ENCODE assay signal across 18 cellular contexts in the genomic region with DNA sequence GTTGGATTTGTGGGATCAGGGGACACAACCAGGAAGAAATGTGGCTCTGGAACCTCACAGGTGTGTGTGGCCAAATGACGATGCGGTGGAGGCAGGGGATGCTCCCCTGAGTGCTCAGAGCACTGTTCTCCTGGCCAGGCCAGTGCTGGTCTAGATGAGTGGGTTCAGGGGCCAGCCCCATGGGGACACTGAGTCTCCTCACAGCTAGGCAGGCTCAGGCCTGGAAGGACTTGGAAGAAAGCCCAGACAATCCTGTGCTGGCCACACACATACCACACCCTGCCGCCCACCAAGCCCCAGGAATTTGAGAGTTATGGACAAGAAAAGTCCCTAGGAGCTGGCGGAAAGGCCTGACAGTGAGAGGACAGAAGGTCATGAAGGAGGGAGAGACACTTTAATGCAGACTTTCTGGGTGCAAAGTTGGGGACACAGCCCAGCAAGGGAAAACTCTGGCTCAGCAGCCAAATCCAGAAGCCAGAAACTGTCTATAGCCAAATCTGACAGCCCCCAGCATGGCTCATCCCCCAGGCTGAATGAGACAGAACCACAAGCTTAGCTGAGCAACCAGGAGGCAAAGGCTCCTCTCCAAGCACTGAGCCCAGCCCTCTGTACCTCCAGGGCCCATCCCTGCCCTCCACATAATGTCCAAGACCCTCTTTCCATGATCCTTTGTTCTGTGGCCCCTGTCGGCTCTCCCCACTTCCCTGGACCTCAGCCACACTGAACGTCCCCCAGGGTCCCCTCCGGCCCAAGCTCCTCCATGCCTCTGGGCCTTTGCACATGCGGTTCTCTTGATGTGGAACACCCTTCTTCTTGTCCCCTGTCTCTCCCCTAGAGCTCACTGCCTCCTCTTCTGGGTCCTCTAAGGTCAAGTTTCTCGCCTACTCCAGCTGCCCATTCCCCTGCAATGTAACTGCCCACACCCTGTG. TPM values are rescaled to one million over a fixed set of nuclear protein-coding genes. Genes with fewer than 3 reads are reported as not detected.
DNase-seq lines count a peak whose midpoint lies in the region; ATAC-seq and TF ChIP-seq lines count a peak whose summit lies in the region.
"Had no signal": no experiment of that assay in that cellular context is flagged by ENCODE, and none has a peak within 500 bp of the region (broad histone marks: within the 10 kb centered on the region; RNA-seq: fewer than 3 reads in every experiment).

No MANE protein-coding gene starts in this region.

- DNase-seq in ELR (ENCODE audit: low read depth) (peak; percentile 55), RWPE1 (ENCODE audit: low spot score) (no peak), fibroblast of lung (ENCODE audit: low read depth in 2 of 2) (peak; percentile 28 to 89), renal cortical epithelial cell (ENCODE audit: low read depth) (peak; percentile 73), A673 (ENCODE audit: low spot score) (no peak), NCI-H345 treated with DMSO at 0.1 percent for 48 hours (lab: John Stamatoyannopoulos, UW; ENCODE audit: unreplicated experiment) (no peak)
- no peak for DNase-seq in stimulated activated CD4-positive, alpha-beta T cell treated with anti-CD3 and anti-CD28 coated beads, Interleukin-4, amount 100 ng/mL, for 4 hours
- DNase-seq: activated CD4-positive, alpha-beta memory T cell treated with anti-CD3 and anti-CD28 coated beads, Interleukin-2, amount 10 ng/mL, durations not matched to agents 7 days and 5 days; activated naive CD4-positive, alpha-beta T cell; CD4-positive, alpha-beta memory T cell; MV-4-11; NCI-H345; retina; testis had no signal

- no peak for ATAC-seq in GM21528 (IDR thresholded peaks at IDR 0.05; ENCODE audit: low FRiP score, unreplicated experiment)
- ATAC-seq: esophagus mucosa had no signal

- no peaks in the 10 kb centered on the region for H3K9me3 ChIP-seq in fibroblast of lung (ENCODE audit: control insufficient read depth, insufficient read depth, low read depth, low read length)
- H3K9me3 ChIP-seq in A673 (ENCODE audit: low read depth, low read length, poor library complexity, severe bottlenecking), result no peaks in the 10 kb centered on the region
- H3K9me3 ChIP-seq: testis had no signal

- H3K27me3 ChIP-seq in fibroblast of lung (ENCODE audit: control insufficient read depth, insufficient read depth, low read length), result peaks cover 4% of the 10 kb centered on the region
- H3K27me3 ChIP-seq in A673 (replicated peaks; ENCODE audit: insufficient read depth, low read depth, low read length, poor library complexity), result peaks cover 34% of the 10 kb centered on the region
- H3K27me3 ChIP-seq: testis had no signal

- no peak overlapping the region for H2AFZ ChIP-seq in fibroblast of lung (ENCODE audit: low read length)
- H2AFZ ChIP-seq: PC-9 had no signal

- no TSS peak for BruUV-seq in A673 (replicated peaks; lab: Mats Ljungman, UMichigan)

- TF ChIP-seq CTCF in RWPE1 (conservative IDR thresholded peaks at IDR 0.05; ENCODE audit: low read depth), result no peak
- TF ChIP-seq CTCF in fibroblast of lung (conservative IDR thresholded peaks at IDR 0.05 in 1 of 2, IDR thresholded peaks at IDR 0.05 in 1 of 2; ENCODE audit: low read depth in 1 of 2, low read length in 2 of 2), result no peak
- TF ChIP-seq CTCF in A673 (conservative IDR thresholded peaks at IDR 0.05; ENCODE audit: low read depth, low read length), result no peak

- no peak overlapping the region for H3K4me2 ChIP-seq in fibroblast of lung (ENCODE audit: extremely low read depth, insufficient read depth, low read length)
- H3K4me2 ChIP-seq: PC-9 had no signal

- H3K36me3 ChIP-seq in fibroblast of lung (ENCODE audit: control insufficient read depth, insufficient read depth, low read length), result no peaks in the 10 kb centered on the region
- H3K36me3 ChIP-seq in A673 (ENCODE audit: insufficient read depth, low read length, poor library complexity, severe bottlenecking), result no peaks in the 10 kb centered on the region

- no peaks in the 10 kb centered on the region for H4K20me1 ChIP-seq in fibroblast of lung (ENCODE audit: control insufficient read depth, extremely low read depth, insufficient read depth, low read length)

- intact Hi-C loops in A673 (cut with micrococcal nuclease; ENCODE audit: unreplicated experiment), result no loop called here

- H3K79me2 ChIP-seq in fibroblast of lung (ENCODE audit: control insufficient read depth, insufficient read depth, low read length), result no peaks in the 10 kb centered on the region

- H3K4me3 ChIP-seq in fibroblast of lung (replicated peaks in 1 of 4; ENCODE audit: control extremely low read depth in 1 of 4, insufficient read depth in 1 of 4, low read depth in 3 of 4, low read length in 4 of 4) (no peak overlapping the region), A673 (ENCODE audit: low read depth, low read length, poor library complexity, severe bottlenecking) (no peak overlapping the region)
- H3K4me3 ChIP-seq: PC-9, testis had no signal

- H3K27ac ChIP-seq in RWPE1, result peak overlapping the region; percentile 46
- H3K27ac ChIP-seq in fibroblast of lung (ENCODE audit: insufficient read depth, low read length), result no peak overlapping the region
- H3K27ac ChIP-seq in A673 (ENCODE audit: low read depth, low read length, poor library complexity, severe bottlenecking), result no peak overlapping the region
- H3K27ac ChIP-seq: PC-9, testis had no signal

- no peak overlapping the region for H3K9ac ChIP-seq in fibroblast of lung (ENCODE audit: insufficient read depth, low read length)

- POLR2A ChIA-PET in RWPE1 (lab: Yijun Ruan, JAX; ENCODE audit: low non-redundant PET), result no interaction called here
- POLR2A ChIA-PET in A673 (lab: Charles Lee; ENCODE audit: low non-redundant PET), result no interaction called here

- CTCF ChIA-PET in RWPE1 (lab: Yijun Ruan, JAX) (no interaction called here), A673 (lab: Charles Lee) (no interaction called here)

- peaks cover 12% of the 10 kb centered on the region for H3K4me1 ChIP-seq in fibroblast of lung (ENCODE audit: control insufficient read depth, extremely low read depth, insufficient read depth, low read length)
- H3K4me1 ChIP-seq in A673 (ENCODE audit: insufficient read depth, low read length, poor library complexity, severe bottlenecking), result no peaks in the 10 kb centered on the region
- H3K4me1 ChIP-seq: testis had no signal

RNA-seq across cellular contexts. Expression of a gene that starts 22.4 kb away (rescaled TPM):
- total RNA-seq in fibroblast of lung (not detected in 2 replicates), renal cortical epithelial cell (0.10 and 0.17 TPM in 2 replicates), A673 (2021) (not detected in 2 replicates)
- 0.09 TPM in 1 of 2 replicates, not detected in the other for polyA plus RNA-seq in fibroblast of lung
- not detected in 2 replicates for polyA plus RNA-seq in fibroblast of lung (2012)
- not detected in 2 replicates for polyA minus RNA-seq in fibroblast of lung (ENCODE audit: low replicate concordance)
- total RNA-seq: activated CD4-positive, alpha-beta memory T cell treated with anti-CD3 and anti-CD28 coated beads, Interleukin-2, amount 10 ng/mL, durations not matched to agents 7 days and 5 days; CD4-positive, alpha-beta memory T cell; PC-9; T-helper 2 cell treated with Interferon-gamma antibody and Interleukin-4, amounts not matched to agents 100 ng/mL and 5 ng/mL, for 36 hours had no signal
- polyA plus RNA-seq: CD4-positive, alpha-beta memory T cell had no signal

RNA-seq across cellular contexts. Expression of a gene that starts 46.7 kb away (rescaled TPM):
- total RNA-seq in fibroblast of lung (0.33 and 0.51 TPM in 2 replicates), renal cortical epithelial cell (0.85 TPM in 1 of 2 replicates, not detected in the other), A673 (2021) (not detected in 2 replicates)
- not detected in 2 replicates for polyA plus RNA-seq in fibroblast of lung
- not detected in 2 replicates for polyA plus RNA-seq in fibroblast of lung (2012)
- polyA minus RNA-seq in fibroblast of lung (ENCODE audit: low replicate concordance), result not detected in 2 replicates
- total RNA-seq: activated CD4-positive, alpha-beta memory T cell treated with anti-CD3 and anti-CD28 coated beads, Interleukin-2, amount 10 ng/mL, durations not matched to agents 7 days and 5 days; CD4-positive, alpha-beta memory T cell; esophagus mucosa; PC-9; T-helper 2 cell treated with Interferon-gamma antibody and Interleukin-4, amounts not matched to agents 100 ng/mL and 5 ng/mL, for 36 hours had no signal
- polyA plus RNA-seq: CD4-positive, alpha-beta memory T cell had no signal

RNA-seq across cellular contexts. Expression of a gene that starts 46.8 kb away (rescaled TPM):
- total RNA-seq in fibroblast of lung (26.6 and 29.0 TPM in 2 replicates), renal cortical epithelial cell (21.5 and 35.4 TPM in 2 replicates), A673 (2021) (105 and 107 TPM in 2 replicates)
- 90.2 and 105 TPM in 2 replicates for polyA plus RNA-seq in fibroblast of lung
- 92.1 and 107 TPM in 2 replicates for polyA plus RNA-seq in fibroblast of lung (2012)
- polyA minus RNA-seq in fibroblast of lung (ENCODE audit: low replicate concordance), result 24.0 and 24.2 TPM in 2 replicates

RNA-seq across cellular contexts. Expression of a gene that starts 58.3 kb away (rescaled TPM):
- total RNA-seq in fibroblast of lung, result 9.5 and 11.2 TPM in 2 replicates
- polyA plus RNA-seq in fibroblast of lung, result 18.3 and 25.1 TPM in 2 replicates
- 14.8 and 16.9 TPM in 2 replicates for polyA plus RNA-seq in fibroblast of lung (2012)
- 1.3 and 2.2 TPM in 2 replicates for polyA minus RNA-seq in fibroblast of lung (ENCODE audit: low replicate concordance)
- 14.9 and 16.0 TPM in 2 replicates for total RNA-seq in renal cortical epithelial cell
- total RNA-seq in A673 (2021), result 29.3 and 30.8 TPM in 2 replicates

RNA-seq across cellular contexts. Expression of a gene that starts 58.3 kb away (rescaled TPM):
- 31.6 and 36.8 TPM in 2 replicates for total RNA-seq in fibroblast of lung
- 37.3 and 56.9 TPM in 2 replicates for polyA plus RNA-seq in fibroblast of lung
- polyA plus RNA-seq in fibroblast of lung (2012), result 18.1 and 28.7 TPM in 2 replicates
- 17.5 and 46.2 TPM in 2 replicates for polyA minus RNA-seq in fibroblast of lung (ENCODE audit: low replicate concordance)
- 41.2 and 45.4 TPM in 2 replicates for total RNA-seq in renal cortical epithelial cell
- total RNA-seq in A673 (2021), result 35.0 and 44.9 TPM in 2 replicates

Comparison
In these comparisons a context has a peak if more than half of its experiments do, and no peak if none do; other contexts are left out.
1. DNase-seq: peak in ELR (single experiment), fibroblast of lung (2 of 2) and renal cortical epithelial cell (single experiment); none in RWPE1 (single experiment), A673 (single experiment), NCI-H345 treated with DMSO at 0.1 percent for 48 hours (single experiment) and stimulated activated CD4-positive, alpha-beta T cell treated with anti-CD3 and anti-CD28 coated beads, Interleukin-4, amount 100 ng/mL, for 4 hours (0 of 2).